Comparison of ENCODE assay signal across 2 cellular contexts in genomic region chr18:50262977-50263376, GRCh38.
A peak's percentile ranks its signal among the peaks of the same experiment; 100 is the strongest.
TF ChIP-seq lines count a peak whose summit lies in the region.

No MANE protein-coding gene starts in this region.

TF ChIP-seq in GM12878, 131 proteins besides CTCF, POLR2A, EP300 and RAD21:
- TF ChIP-seq, protein P1, sequence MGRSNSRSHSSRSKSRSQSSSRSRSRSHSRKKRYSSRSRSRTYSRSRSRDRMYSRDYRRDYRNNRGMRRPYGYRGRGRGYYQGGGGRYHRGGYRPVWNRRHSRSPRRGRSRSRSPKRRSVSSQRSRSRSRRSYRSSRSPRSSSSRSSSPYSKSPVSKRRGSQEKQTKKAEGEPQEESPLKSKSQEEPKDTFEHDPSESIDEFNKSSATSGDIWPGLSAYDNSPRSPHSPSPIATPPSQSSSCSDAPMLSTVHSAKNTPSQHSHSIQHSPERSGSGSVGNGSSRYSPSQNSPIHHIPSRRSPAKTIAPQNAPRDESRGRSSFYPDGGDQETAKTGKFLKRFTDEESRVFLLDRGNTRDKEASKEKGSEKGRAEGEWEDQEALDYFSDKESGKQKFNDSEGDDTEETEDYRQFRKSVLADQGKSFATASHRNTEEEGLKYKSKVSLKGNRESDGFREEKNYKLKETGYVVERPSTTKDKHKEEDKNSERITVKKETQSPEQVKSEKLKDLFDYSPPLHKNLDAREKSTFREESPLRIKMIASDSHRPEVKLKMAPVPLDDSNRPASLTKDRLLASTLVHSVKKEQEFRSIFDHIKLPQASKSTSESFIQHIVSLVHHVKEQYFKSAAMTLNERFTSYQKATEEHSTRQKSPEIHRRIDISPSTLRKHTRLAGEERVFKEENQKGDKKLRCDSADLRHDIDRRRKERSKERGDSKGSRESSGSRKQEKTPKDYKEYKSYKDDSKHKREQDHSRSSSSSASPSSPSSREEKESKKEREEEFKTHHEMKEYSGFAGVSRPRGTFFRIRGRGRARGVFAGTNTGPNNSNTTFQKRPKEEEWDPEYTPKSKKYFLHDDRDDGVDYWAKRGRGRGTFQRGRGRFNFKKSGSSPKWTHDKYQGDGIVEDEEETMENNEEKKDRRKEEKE (IDR thresholded peaks at IDR 0.05): no peak
- peak; percentile 57 for TF ChIP-seq ZNF24 (IDR thresholded peaks at IDR 0.05)

TF ChIP-seq in K562, 482 proteins besides CTCF, POLR2A, EP300 and RAD21:
- TF ChIP-seq CREB5 (CRISPR knock-in tag; IDR thresholded peaks at IDR 0.05): no peak
- no peak for TF ChIP-seq MAX (CRISPR knock-in tag; IDR thresholded peaks at IDR 0.05)
- no peak for TF ChIP-seq HNRNPK (IDR thresholded peaks at IDR 0.05; ENCODE audit: low read depth, low read length, poor library complexity, severe bottlenecking)
- TF ChIP-seq ZNF24 (IDR thresholded peaks at IDR 0.05): peak; percentile 68
- no peak for TF ChIP-seq HDAC2 (IDR thresholded peaks at IDR 0.05)
